Comparison of ENCODE assay signal across 1 cellular context in genomic region chr3:117114517-117115265, GRCh38.
TF ChIP-seq lines count a peak whose summit lies in the region.

No MANE protein-coding gene starts in this region.

TF ChIP-seq in GM23338, 12 proteins besides CTCF, POLR2A, EP300 and RAD21 (continued from another document):
- no peak for TF ChIP-seq ZNF462 (CRISPR knock-in tag; IDR thresholded peaks at IDR 0.05)
- no peak for TF ChIP-seq STAT1 (IDR thresholded peaks at IDR 0.05; ENCODE audit: unreplicated experiment)
- no peak for TF ChIP-seq CREB1 (CRISPR knock-in tag; IDR thresholded peaks at IDR 0.05; ENCODE audit: low read depth)
- TF ChIP-seq REST (IDR thresholded peaks at IDR 0.05; ENCODE audit: unreplicated experiment): no peak
- no peak for TF ChIP-seq ZNF114 (CRISPR knock-in tag; IDR thresholded peaks at IDR 0.05)
- TF ChIP-seq EZH2 (IDR thresholded peaks at IDR 0.05; ENCODE audit: low read depth, unreplicated experiment): no peak
- TF ChIP-seq JUNB (IDR thresholded peaks at IDR 0.05; ENCODE audit: unreplicated experiment): no peak
- TF ChIP-seq NANOG (IDR thresholded peaks at IDR 0.05; ENCODE audit: borderline replicate concordance): no peak
